8 cellular contexts compared by ENCODE assay signal in the genomic region with DNA sequence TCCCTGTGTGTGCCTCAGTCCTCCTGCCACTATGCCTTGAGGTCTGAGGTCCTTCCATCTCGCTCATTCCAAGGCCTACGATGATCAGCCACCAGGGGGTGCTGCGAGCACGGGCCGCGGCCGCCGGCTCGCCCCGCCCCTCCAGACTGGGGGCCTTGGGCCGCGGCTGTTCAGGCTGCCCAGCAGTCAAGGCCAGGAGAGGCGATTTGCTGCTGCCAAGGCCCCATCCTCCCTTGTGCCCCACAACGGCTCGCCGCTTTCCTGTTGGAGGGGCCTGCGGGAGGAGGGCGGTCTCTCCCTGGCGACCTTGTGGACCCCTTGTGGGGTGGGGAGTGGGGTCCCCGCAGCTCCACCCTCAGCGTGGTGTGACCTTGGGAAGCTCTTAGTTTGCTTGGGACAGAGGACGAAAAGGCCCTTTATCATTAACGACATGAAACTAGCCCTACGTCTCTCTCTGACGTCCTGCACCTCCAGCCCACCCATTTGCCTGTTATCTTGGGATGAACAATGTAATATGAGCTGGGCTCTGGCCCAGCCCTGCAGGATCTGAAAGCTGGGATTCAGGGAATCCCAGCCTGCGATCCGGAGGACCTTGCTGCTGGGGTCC.
A peak's percentile ranks its signal among the peaks of the same experiment; 100 is the strongest.
DNase-seq lines count a peak whose midpoint lies in the region; ATAC-seq and TF ChIP-seq lines count a peak whose summit lies in the region.

No MANE protein-coding gene starts in this region.

- no peaks in the 10 kb centered on the region for H3K9me3 ChIP-seq in RWPE2 (ENCODE audit: severe bottlenecking)
- H3K9me3 ChIP-seq in neuron (ENCODE audit: low read length), result no peaks in the 10 kb centered on the region

- H3K27ac Mint-ChIP-seq in stimulated activated naive CD8-positive, alpha-beta T cell treated with anti-CD3 and anti-CD28 coated beads, Interleukin-15, Interleukin-2, amounts not matched to agents 100 ng/mL and 50 ng/mL, for 24 hours, result no peak overlapping the region

- DNase-seq in ELR (ENCODE audit: low read depth) (peak; percentile 82), RWPE2 (ENCODE audit: low spot score) (no peak), foreskin melanocyte (peak; percentile 69)
- peak; percentile 93 for DNase-seq in activated effector memory CD4-positive, alpha-beta T cell treated with anti-CD3 and anti-CD28 coated beads, Interleukin-2, amount 50 U/mL, for 16 hours

- peak; percentile 80 for ATAC-seq in RWPE2 (ENCODE audit: low read depth)
- no peak for ATAC-seq in GM19351 (IDR thresholded peaks at IDR 0.05; ENCODE audit: unreplicated experiment)

- no peak overlapping the region for H3K27ac ChIP-seq in RWPE2 (ENCODE audit: poor library complexity, severe bottlenecking)

- H3K4me3 Mint-ChIP-seq in stimulated activated naive CD8-positive, alpha-beta T cell treated with anti-CD3 and anti-CD28 coated beads, Interleukin-15, Interleukin-2, amounts not matched to agents 100 ng/mL and 50 ng/mL, for 24 hours, result peak overlapping the region; percentile 5

- peaks cover 26% of the 10 kb centered on the region for H3K27me3 Mint-ChIP-seq in stimulated activated naive CD8-positive, alpha-beta T cell treated with anti-CD3 and anti-CD28 coated beads, Interleukin-15, Interleukin-2, amounts not matched to agents 100 ng/mL and 50 ng/mL, for 24 hours

- H3K9me3 Mint-ChIP-seq in stimulated activated naive CD8-positive, alpha-beta T cell treated with anti-CD3 and anti-CD28 coated beads, Interleukin-15, Interleukin-2, amounts not matched to agents 100 ng/mL and 50 ng/mL, for 24 hours, result no peaks in the 10 kb centered on the region

- no peak for TF ChIP-seq EP300 in Ishikawa (IDR thresholded peaks at IDR 0.05; ENCODE audit: borderline replicate concordance)

- H3K36me3 ChIP-seq in RWPE2 (ENCODE audit: low read depth), result no peaks in the 10 kb centered on the region
- H3K36me3 ChIP-seq in neuron (ENCODE audit: insufficient read depth, low read length), result peaks cover 17% of the 10 kb centered on the region

- no peaks in the 10 kb centered on the region for H3K36me3 Mint-ChIP-seq in stimulated activated naive CD8-positive, alpha-beta T cell treated with anti-CD3 and anti-CD28 coated beads, Interleukin-15, Interleukin-2, amounts not matched to agents 100 ng/mL and 50 ng/mL, for 24 hours (ENCODE audit: low read depth)

- H3K4me1 ChIP-seq in RWPE2 (ENCODE audit: insufficient read depth, poor library complexity, severe bottlenecking) (no peaks in the 10 kb centered on the region), neuron (ENCODE audit: insufficient read depth, low read length) (peaks cover 15% of the 10 kb centered on the region)

- H3K4me1 Mint-ChIP-seq in stimulated activated naive CD8-positive, alpha-beta T cell treated with anti-CD3 and anti-CD28 coated beads, Interleukin-15, Interleukin-2, amounts not matched to agents 100 ng/mL and 50 ng/mL, for 24 hours (ENCODE audit: low read depth), result peaks cover 14% of the 10 kb centered on the region

- H2AFZ ChIP-seq in neuron (ENCODE audit: low read depth, low read length), result peak overlapping the region; percentile 4

- H3K4me3 ChIP-seq in RWPE2 (ENCODE audit: severe bottlenecking), result no peak overlapping the region
- H3K4me3 ChIP-seq in neuron (ENCODE audit: low read length), result peak overlapping the region; percentile 40

- TF ChIP-seq CTCF in RWPE2 (IDR thresholded peaks at IDR 0.05; ENCODE audit: poor library complexity, severe bottlenecking), result peak; percentile 96

- H3K27me3 ChIP-seq in RWPE2 (ENCODE audit: insufficient read depth, poor library complexity, severe bottlenecking) (peaks cover 21% of the 10 kb centered on the region), neuron (ENCODE audit: insufficient read depth, low read length) (no peaks in the 10 kb centered on the region)

- peak; percentile 82 for TF ChIP-seq RAD21 in Ishikawa (IDR thresholded peaks at IDR 0.05; ENCODE audit: low read depth)

TF ChIP-seq in Ishikawa, 13 proteins besides CTCF, POLR2A, EP300 and RAD21:
- TF ChIP-seq ZBTB7A (IDR thresholded peaks at IDR 0.05; ENCODE audit: low read depth), result peak; percentile 80; the same call in 1 of the 2 replicates
- TF ChIP-seq EGR1 (IDR thresholded peaks at IDR 0.05), result no peak
- TF ChIP-seq TEAD4 (IDR thresholded peaks at IDR 0.05), result no peak; the same call in 1 of the 2 replicates
- 0 out of 2 replicates have a peak, but pooled peaks have one; percentile 17 for TF ChIP-seq NFIC (IDR thresholded peaks at IDR 0.05)
- TF ChIP-seq, protein P1, sequence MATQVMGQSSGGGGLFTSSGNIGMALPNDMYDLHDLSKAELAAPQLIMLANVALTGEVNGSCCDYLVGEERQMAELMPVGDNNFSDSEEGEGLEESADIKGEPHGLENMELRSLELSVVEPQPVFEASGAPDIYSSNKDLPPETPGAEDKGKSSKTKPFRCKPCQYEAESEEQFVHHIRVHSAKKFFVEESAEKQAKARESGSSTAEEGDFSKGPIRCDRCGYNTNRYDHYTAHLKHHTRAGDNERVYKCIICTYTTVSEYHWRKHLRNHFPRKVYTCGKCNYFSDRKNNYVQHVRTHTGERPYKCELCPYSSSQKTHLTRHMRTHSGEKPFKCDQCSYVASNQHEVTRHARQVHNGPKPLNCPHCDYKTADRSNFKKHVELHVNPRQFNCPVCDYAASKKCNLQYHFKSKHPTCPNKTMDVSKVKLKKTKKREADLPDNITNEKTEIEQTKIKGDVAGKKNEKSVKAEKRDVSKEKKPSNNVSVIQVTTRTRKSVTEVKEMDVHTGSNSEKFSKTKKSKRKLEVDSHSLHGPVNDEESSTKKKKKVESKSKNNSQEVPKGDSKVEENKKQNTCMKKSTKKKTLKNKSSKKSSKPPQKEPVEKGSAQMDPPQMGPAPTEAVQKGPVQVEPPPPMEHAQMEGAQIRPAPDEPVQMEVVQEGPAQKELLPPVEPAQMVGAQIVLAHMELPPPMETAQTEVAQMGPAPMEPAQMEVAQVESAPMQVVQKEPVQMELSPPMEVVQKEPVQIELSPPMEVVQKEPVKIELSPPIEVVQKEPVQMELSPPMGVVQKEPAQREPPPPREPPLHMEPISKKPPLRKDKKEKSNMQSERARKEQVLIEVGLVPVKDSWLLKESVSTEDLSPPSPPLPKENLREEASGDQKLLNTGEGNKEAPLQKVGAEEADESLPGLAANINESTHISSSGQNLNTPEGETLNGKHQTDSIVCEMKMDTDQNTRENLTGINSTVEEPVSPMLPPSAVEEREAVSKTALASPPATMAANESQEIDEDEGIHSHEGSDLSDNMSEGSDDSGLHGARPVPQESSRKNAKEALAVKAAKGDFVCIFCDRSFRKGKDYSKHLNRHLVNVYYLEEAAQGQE (IDR thresholded peaks at IDR 0.05; ENCODE audit: low read depth), result no peak
- TF ChIP-seq YY1 (IDR thresholded peaks at IDR 0.05; ENCODE audit: low read depth), result no peak
- TF ChIP-seq, protein P2, sequence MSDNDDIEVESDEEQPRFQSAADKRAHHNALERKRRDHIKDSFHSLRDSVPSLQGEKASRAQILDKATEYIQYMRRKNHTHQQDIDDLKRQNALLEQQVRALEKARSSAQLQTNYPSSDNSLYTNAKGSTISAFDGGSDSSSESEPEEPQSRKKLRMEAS (IDR thresholded peaks at IDR 0.05), result no peak
- no peak for TF ChIP-seq TAF1 (IDR thresholded peaks at IDR 0.05; ENCODE audit: low read depth)
- no peak for TF ChIP-seq CEBPB (IDR thresholded peaks at IDR 0.05)
- TF ChIP-seq TCF12 (IDR thresholded peaks at IDR 0.05; ENCODE audit: low read depth), result 0 out of 2 replicates have a peak, but pooled peaks have one; percentile 23
- no peak for TF ChIP-seq FOXM1 (IDR thresholded peaks at IDR 0.05; ENCODE audit: borderline replicate concordance, low read depth)
- no peak for TF ChIP-seq CREB1 (IDR thresholded peaks at IDR 0.05; ENCODE audit: low read depth)
- TF ChIP-seq, protein P3, sequence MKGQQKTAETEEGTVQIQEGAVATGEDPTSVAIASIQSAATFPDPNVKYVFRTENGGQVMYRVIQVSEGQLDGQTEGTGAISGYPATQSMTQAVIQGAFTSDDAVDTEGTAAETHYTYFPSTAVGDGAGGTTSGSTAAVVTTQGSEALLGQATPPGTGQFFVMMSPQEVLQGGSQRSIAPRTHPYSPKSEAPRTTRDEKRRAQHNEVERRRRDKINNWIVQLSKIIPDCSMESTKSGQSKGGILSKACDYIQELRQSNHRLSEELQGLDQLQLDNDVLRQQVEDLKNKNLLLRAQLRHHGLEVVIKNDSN (IDR thresholded peaks at IDR 0.05), result no peak
